1 cellular context compared by ENCODE assay signal in genomic region chr7:26151650-26151952, GRCh38.
TF ChIP-seq lines count a peak whose summit lies in the region.

No MANE protein-coding gene starts in this region.

TF ChIP-seq in IMR-90, 13 proteins besides CTCF, POLR2A, EP300 and RAD21 (continued from another document):
- TF ChIP-seq USF2 (IDR thresholded peaks at IDR 0.05; ENCODE audit: low read depth, low read length): no peak
